In genomic region chr15:52050416-52050815, GRCh38 we compare ENCODE assay signal across 19 cellular contexts. TPM values are rescaled to one million over a fixed set of nuclear protein-coding genes. Genes with fewer than 3 reads are reported as not detected.
A peak's percentile ranks its signal among the peaks of the same experiment; 100 is the strongest.
DNase-seq lines count a peak whose midpoint lies in the region; ATAC-seq and TF ChIP-seq lines count a peak whose summit lies in the region.
"Had no signal": no experiment of that assay in that cellular context is flagged by ENCODE, and none has a peak within 500 bp of the region (broad histone marks: within the 10 kb centered on the region; RNA-seq: fewer than 3 reads in every experiment).

No MANE protein-coding gene starts in this region.

- H3K9me2 ChIP-seq in PC-9 (ENCODE audit: insufficient read depth) = no peaks in the 10 kb centered on the region

- intact Hi-C loops in PC-9 (cut with micrococcal nuclease; ENCODE audit: unreplicated experiment) (no loop called here), left colon (cut with DNase I, micrococcal nuclease) (no loop called here)

- no peak overlapping the region for H3K4me3 ChIP-seq in PC-9
- no peak overlapping the region for H3K4me3 ChIP-seq in choroid plexus epithelial cell (ENCODE audit: low read depth, low read length)
- H3K4me3 ChIP-seq: lung, sigmoid colon had no signal

- no peak for TF ChIP-seq CTCF in PC-9 (conservative IDR thresholded peaks at IDR 0.05)
- no peak for TF ChIP-seq CTCF in choroid plexus epithelial cell (conservative IDR thresholded peaks at IDR 0.05; ENCODE audit: low read depth, low read length)

- DNase-seq in Caki2 (ENCODE audit: low read depth) (peak; percentile 34), PC-9 (peak in 1 of 2 experiments; percentile 71), choroid plexus epithelial cell (ENCODE audit: low read depth) (peak; percentile 61), left colon (no peak), kidney glomerular epithelial cell (lab: John Stamatoyannopoulos, UW) (no peak), hypothalamus (lab: John Stamatoyannopoulos, UW) (no peak), Kasumi-1 (lab: John Stamatoyannopoulos, UW) (no peak)
- no peak for DNase-seq in activated T-cell treated with anti-CD3 and anti-CD28 coated beads, Interleukin-2, amount 50 U/mL, for 4 hours
- DNase-seq: activated CD4-positive, alpha-beta T cell treated with anti-CD3 and anti-CD28 coated beads, Interleukin-2, amount 50 U/mL, for 48 hours; CD4-positive, alpha-beta memory T cell; NCI-H1417 treated with DMSO at 0.1 percent for 48 hours; NCI-H510A; RPMI8226; sigmoid colon; stimulated activated naive CD4-positive, alpha-beta T cell treated with Interleukin-2 at 50 U/mL for 16 hours; T1000 had no signal

- H2AFZ ChIP-seq in PC-9 = no peak overlapping the region

- in situ Hi-C loops in Caki2 (cut with HindIII; ENCODE audit: low pct_unique_long_range_greater_than_20kb, low sequenced_read_pairs) = no loop called here

- peaks cover 26% of the 10 kb centered on the region for H3K36me3 Mint-ChIP-seq in activated T-cell treated with anti-CD3 and anti-CD28 coated beads, Interleukin-2, amount 50 U/mL, for 4 hours (ENCODE audit: insufficient read depth)

- H3K27me3 ChIP-seq in PC-9 (ENCODE audit: insufficient read depth, low read depth) = no peaks in the 10 kb centered on the region
- H3K27me3 ChIP-seq: sigmoid colon had no signal

- POLR2A ChIA-PET in PC-9 (lab: Charles Lee; ENCODE audit: unreplicated experiment) = interaction anchor here (0.5 kb wide), 1 partner anchor 92 kb away, joined by 10 read pairs; no protein-coding TSS in a partner anchor

- peaks cover 24% of the 10 kb centered on the region for H3K4me1 ChIP-seq in PC-9 (replicated peaks; ENCODE audit: insufficient read depth)

- H3K9me3 ChIP-seq in PC-9 (ENCODE audit: insufficient read depth, low read depth) = no peaks in the 10 kb centered on the region
- H3K9me3 ChIP-seq: sigmoid colon had no signal

- H3K9me3 Mint-ChIP-seq in activated T-cell treated with anti-CD3 and anti-CD28 coated beads, Interleukin-2, amount 50 U/mL, for 4 hours = no peaks in the 10 kb centered on the region
- H3K9me3 Mint-ChIP-seq: activated T-helper 17 cell treated with anti-CD3 and anti-CD28 coated beads, Interleukin-2, amount 50 U/mL, for 72 hours had no signal

- CTCF ChIA-PET in PC-9 (lab: Charles Lee) = no interaction called here

- peak overlapping the region; percentile 29; the same call in 1 of the 2 replicates for H3K27ac ChIP-seq in PC-9
- H3K27ac ChIP-seq: sigmoid colon had no signal

- peak; percentile 67 for ATAC-seq in left colon
- ATAC-seq in activated T-cell treated with anti-CD3 and anti-CD28 coated beads, Interleukin-2, amount 50 U/mL, for 4 hours = no peak
- ATAC-seq: activated T-helper 17 cell treated with anti-CD3 and anti-CD28 coated beads, Interleukin-2, amount 50 U/mL, for 72 hours had no signal

- peak overlapping the region; percentile 11; the same call in 1 of the 2 replicates for H3K4me2 ChIP-seq in PC-9

- H3K79me2 ChIP-seq in PC-9 (ENCODE audit: low read depth) = peaks cover 29% of the 10 kb centered on the region

- BruUV-seq in PC-9 (replicated peaks; lab: Mats Ljungman, UMichigan) = no TSS peak

- no peak overlapping the region for H3K4me3 Mint-ChIP-seq in activated T-cell treated with anti-CD3 and anti-CD28 coated beads, Interleukin-2, amount 50 U/mL, for 4 hours
- H3K4me3 Mint-ChIP-seq: activated T-helper 17 cell treated with anti-CD3 and anti-CD28 coated beads, Interleukin-2, amount 50 U/mL, for 72 hours; brain; CD4-positive, alpha-beta memory T cell had no signal

- H4K20me1 ChIP-seq in PC-9 (ENCODE audit: insufficient read depth) = no peaks in the 10 kb centered on the region

- H3K36me3 ChIP-seq in PC-9 (ENCODE audit: low read depth) = peaks cover 5% of the 10 kb centered on the region; the same call in 1 of the 2 replicates

- H3F3A ChIP-seq in PC-9 (ENCODE audit: insufficient read depth, low read depth) = peaks cover 19% of the 10 kb centered on the region

- H3K27me3 Mint-ChIP-seq in activated T-cell treated with anti-CD3 and anti-CD28 coated beads, Interleukin-2, amount 50 U/mL, for 4 hours (ENCODE audit: low read depth) = no peaks in the 10 kb centered on the region
- H3K27me3 Mint-ChIP-seq: activated T-helper 17 cell treated with anti-CD3 and anti-CD28 coated beads, Interleukin-2, amount 50 U/mL, for 72 hours; brain; CD4-positive, alpha-beta memory T cell had no signal

- H3K4me1 Mint-ChIP-seq in activated T-cell treated with anti-CD3 and anti-CD28 coated beads, Interleukin-2, amount 50 U/mL, for 4 hours (ENCODE audit: low read depth) = peaks cover 19% of the 10 kb centered on the region

RNA-seq across cellular contexts. Expression of gene MAPK6, which starts 31.4 kb away (rescaled TPM):
- 24.7 and 45.4 TPM in 2 replicates for total RNA-seq in Caki2 (2014; rRNA removed; shearing (Covaris generic); ENCODE audit: low replicate concordance)
- 27.5 and 38.7 TPM in 2 replicates for total RNA-seq in PC-9 (2021)
- 10 to 100 TPM; 68.8 to 75.5 TPM for total RNA-seq in left colon
- total RNA-seq in activated T-cell treated with anti-CD3 and anti-CD28 coated beads, Interleukin-2, amount 50 U/mL, for 4 hours = 10 to 100 TPM; 64.4 to 74.1 (median 68.0) TPM

Comparison
In these comparisons a context has a peak if more than half of its experiments do, and no peak if none do; other contexts are left out.
1. DNase-seq: peak in Caki2 (single experiment) and choroid plexus epithelial cell (single experiment); none in left colon (0 of 2), kidney glomerular epithelial cell (single experiment), activated T-cell treated with anti-CD3 and anti-CD28 coated beads, Interleukin-2, amount 50 U/mL, for 4 hours (single experiment), hypothalamus (0 of 51) and Kasumi-1 (0 of 2).